ENCODE assay signal across 8 cellular contexts in the genomic region with DNA sequence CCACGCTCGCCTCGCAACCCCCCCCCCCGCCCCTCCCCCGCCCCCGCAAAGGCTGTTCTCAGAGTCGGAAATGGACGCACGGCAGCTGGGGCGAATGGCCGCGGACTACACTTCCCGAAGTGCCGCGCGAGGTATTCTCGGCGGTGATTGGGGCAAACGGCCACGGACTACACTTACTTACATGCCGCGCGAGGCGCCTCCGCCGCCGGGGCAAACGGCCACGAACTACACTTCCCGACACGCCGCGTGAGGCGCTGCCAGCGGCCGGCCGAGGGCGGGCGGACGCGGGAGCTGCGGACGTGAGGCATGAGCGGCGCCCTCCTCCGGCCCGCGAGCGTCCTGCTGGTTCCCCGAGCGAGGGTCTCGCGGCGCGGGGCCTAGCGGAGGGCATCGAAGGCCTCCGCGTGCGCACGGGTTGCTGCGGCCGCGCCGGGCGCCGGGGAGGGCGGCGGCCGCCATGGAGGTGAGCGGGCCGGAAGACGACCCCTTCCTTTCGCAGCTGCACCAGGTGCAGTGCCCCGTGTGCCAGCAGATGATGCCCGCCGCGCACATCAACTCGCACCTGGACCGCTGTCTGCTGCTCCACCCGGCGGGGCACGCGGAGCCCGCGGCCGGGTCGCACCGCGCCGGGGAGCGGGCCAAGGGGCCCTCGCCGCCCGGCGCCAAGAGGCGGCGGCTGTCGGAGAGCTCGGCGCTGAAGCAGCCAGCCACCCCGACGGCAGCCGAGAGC. TPM values are rescaled to one million over a fixed set of nuclear protein-coding genes. Genes with fewer than 3 reads are reported as not detected.
DNase-seq lines count a peak whose midpoint lies in the region; ATAC-seq and TF ChIP-seq lines count a peak whose summit lies in the region.

Gene WRNIP1 (plus strand): TSS at position 228 of the 730 bp plus-strand sequence. CDS start 230 bp downstream, at position 458.

- peak; percentile 63 for TF ChIP-seq CTCF in GM12873 (IDR thresholded peaks at IDR 0.05; ENCODE audit: insufficient read depth, low read depth, low read length, missing control alignments)
- peak; percentile 72 for TF ChIP-seq CTCF in SU-DHL-6 (IDR thresholded peaks at IDR 0.05; ENCODE audit: insufficient read depth, low read length, poor library complexity, severe bottlenecking)
- peak; percentile 64 for TF ChIP-seq CTCF in parathyroid adenoma (IDR thresholded peaks at IDR 0.05)
- TF ChIP-seq CTCF in tibial nerve (IDR thresholded peaks at IDR 0.05): peak; percentile 56 to 94 (median 91)

- TF ChIP-seq EP300 in tibial nerve (IDR thresholded peaks at IDR 0.05): peak in 1 of 2 donors; percentile 86

- H3F3A ChIP-seq in SU-DHL-6 (ENCODE audit: insufficient read depth): peaks cover 5% of the 10 kb centered on the region; the same call in 1 of the 2 replicates

- peaks cover 47% of the 10 kb centered on the region for H3K79me2 ChIP-seq in SU-DHL-6 (ENCODE audit: insufficient read depth, low read length)
- H3K79me2 ChIP-seq in parathyroid adenoma: peaks cover 32% of the 10 kb centered on the region

- H3K9me3 ChIP-seq in SU-DHL-6 (ENCODE audit: insufficient read depth, low read length) (no peaks in the 10 kb centered on the region), parathyroid adenoma (ENCODE audit: control insufficient read depth, low read length) (no peaks in the 10 kb centered on the region), tibial nerve (no peaks in the 10 kb centered on the region)

- H3K4me1 ChIP-seq in parathyroid adenoma (peaks cover 8% of the 10 kb centered on the region), tibial nerve (peaks cover 0 to 42% (median 26%) of the 10 kb centered on the region in 4 donors)

- peak; percentile 82 to 87 for TF ChIP-seq POLR2A in tibial nerve (IDR thresholded peaks at IDR 0.05)

- ATAC-seq in HG02759 (IDR thresholded peaks at IDR 0.05; ENCODE audit: unreplicated experiment) (peak; percentile 85), Right ventricle myocardium superior (ENCODE audit: poor library complexity) (peak; percentile 91)

- H3K4me2 ChIP-seq in SU-DHL-6 (ENCODE audit: low read depth, low read length, poor library complexity, severe bottlenecking) (peak within 1 kb of the TSS; percentile 88), parathyroid adenoma (ENCODE audit: low read length) (peak within 1 kb of the TSS; percentile 91)

- DNase-seq in NCI-H128 (lab: John Stamatoyannopoulos, UW; ENCODE audit: unreplicated experiment): peak; percentile 95
- peak; percentile 92 for DNase-seq in activated naive CD8-positive, alpha-beta T cell treated with anti-CD3 and anti-CD28 coated beads, Interleukin-2, amount 50 U/mL, for 16 hours (ENCODE audit: low read depth, low spot score)
- peak; percentile 99 for DNase-seq in Right ventricle myocardium superior
- peak; percentile 97 to 99 for DNase-seq in tibial nerve (ENCODE audit: low spot score in 2 of 2)

- WGBS in tibial nerve, 2 donors: 0% methylated on average over 43 of the region's 104 CpGs; no CpG with 5 or more reads in 1 of the 2 donors

- H3K4me3 ChIP-seq in SU-DHL-6 (ENCODE audit: insufficient read depth, low read length, poor library complexity, severe bottlenecking) (peak within 1 kb of the TSS; percentile 69), parathyroid adenoma (ENCODE audit: low read depth, low read length) (peak within 1 kb of the TSS; percentile 85), tibial nerve (peak within 1 kb of the TSS; percentile 65 to 86 (median 78))

- H3K9ac ChIP-seq in SU-DHL-6 (ENCODE audit: low read length) (peak within 1 kb of the TSS; percentile 72), parathyroid adenoma (peak within 1 kb of the TSS; percentile 58)

- H3K36me3 ChIP-seq in SU-DHL-6 (ENCODE audit: low read length): peaks cover 18% of the 10 kb centered on the region
- H3K36me3 ChIP-seq in parathyroid adenoma (ENCODE audit: control insufficient read depth, insufficient read depth, low read length): no peaks in the 10 kb centered on the region
- peaks cover 0 to 5% (median 0%) of the 10 kb centered on the region in 3 donors for H3K36me3 ChIP-seq in tibial nerve

- no peaks in the 10 kb centered on the region for H3K9me2 ChIP-seq in SU-DHL-6 (replicated peaks; ENCODE audit: insufficient read depth, low read length)

- intact Hi-C loops in Right ventricle myocardium superior (cut with DNase I): no loop called here

- H2AFZ ChIP-seq in SU-DHL-6 (ENCODE audit: low read depth, low read length, severe bottlenecking): peak within 1 kb of the TSS; percentile 92
- H2AFZ ChIP-seq in parathyroid adenoma: peak within 1 kb of the TSS; percentile 92

- peak within 1 kb of the TSS; percentile 81 for H3K27ac ChIP-seq in SU-DHL-6 (ENCODE audit: low read depth, low read length)
- peak within 1 kb of the TSS; percentile 86 for H3K27ac ChIP-seq in parathyroid adenoma
- peak within 1 kb of the TSS; percentile 80 to 95 (median 91) for H3K27ac ChIP-seq in tibial nerve

- peaks cover 31% of the 10 kb centered on the region for H4K20me1 ChIP-seq in SU-DHL-6 (ENCODE audit: low read depth, low read length)

- H3K27me3 ChIP-seq in SU-DHL-6 (ENCODE audit: low read length): no peaks in the 10 kb centered on the region
- H3K27me3 ChIP-seq in parathyroid adenoma (ENCODE audit: control insufficient read depth, insufficient read depth, low read length): no peaks in the 10 kb centered on the region
- H3K27me3 ChIP-seq in tibial nerve: no peaks in the 10 kb centered on the region

RNA-seq across cellular contexts. Expression of gene WRNIP1, which starts in this region (rescaled TPM):
- total RNA-seq in Right ventricle myocardium superior (39.8 TPM), tibial nerve (10 to 100 TPM; 62.6 to 89.4 (median 76.2) TPM)

Comparison
In these comparisons a context has a peak if more than half of its experiments do, and no peak if none do; other contexts are left out.
1. Peak in every context shown above with its lines: DNase-seq, ATAC-seq, H3K4me3 ChIP-seq and H3K27ac ChIP-seq.